2 cellular contexts compared by ENCODE assay signal in the genomic region with DNA sequence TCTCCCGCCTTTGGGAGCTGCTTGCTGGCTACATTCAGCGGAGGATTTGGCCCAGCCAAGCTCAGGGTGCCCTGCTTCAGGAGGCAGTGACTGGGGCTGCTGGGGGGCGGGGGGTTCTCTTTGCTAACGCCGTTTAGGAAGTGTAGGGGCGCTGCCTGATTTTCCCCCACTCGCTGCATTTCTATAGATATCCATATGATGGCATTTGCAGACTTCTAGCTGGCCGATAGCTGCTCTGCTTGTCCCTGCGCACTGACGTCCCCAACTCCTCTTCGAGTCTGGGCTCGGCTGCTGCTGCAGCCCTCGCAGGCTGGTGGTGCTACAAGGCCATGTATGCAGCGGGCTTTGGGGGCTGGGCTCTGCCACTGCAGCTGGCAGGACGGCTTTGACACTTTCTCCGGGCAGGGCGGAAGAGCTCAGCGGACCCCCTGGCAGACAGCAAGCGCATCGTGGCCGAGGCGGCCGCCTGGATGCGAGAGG.
TF ChIP-seq lines count a peak whose summit lies in the region.

No MANE protein-coding gene starts in this region.

TF ChIP-seq in A549, 52 proteins besides CTCF, POLR2A, EP300 and RAD21:
- TF ChIP-seq RFX5 (IDR thresholded peaks at IDR 0.05) (no peak), ZNF302 (CRISPR knock-in tag; IDR thresholded peaks at IDR 0.05) (no peak), MAX (IDR thresholded peaks at IDR 0.05) (no peak), EHF (CRISPR knock-in tag; IDR thresholded peaks at IDR 0.05) (no peak), REST (IDR thresholded peaks at IDR 0.05) (no peak), RCOR1 (IDR thresholded peaks at IDR 0.05; ENCODE audit: low read depth, low read length) (no peak), MAFK (IDR thresholded peaks at IDR 0.05; ENCODE audit: partially characterized antibody) (no peak), NFE2L2 (conservative IDR thresholded peaks at IDR 0.05; ENCODE audit: low read length) (no peak), PBX3 (IDR thresholded peaks at IDR 0.05) (no peak), RNF2 (IDR thresholded peaks at IDR 0.05; ENCODE audit: borderline replicate concordance, low read depth) (no peak), CHD4 (IDR thresholded peaks at IDR 0.05; ENCODE audit: borderline replicate concordance) (no peak), GATA3 (IDR thresholded peaks at IDR 0.05; ENCODE audit: borderline replicate concordance) (no peak), ZSCAN20 (CRISPR knock-in tag; IDR thresholded peaks at IDR 0.05) (no peak), KDM1A (IDR thresholded peaks at IDR 0.05; ENCODE audit: low read depth) (no peak), HDAC2 (IDR thresholded peaks at IDR 0.05) (no peak), CBX8 (IDR thresholded peaks at IDR 0.05) (no peak)
- TF ChIP-seq, protein P1, sequence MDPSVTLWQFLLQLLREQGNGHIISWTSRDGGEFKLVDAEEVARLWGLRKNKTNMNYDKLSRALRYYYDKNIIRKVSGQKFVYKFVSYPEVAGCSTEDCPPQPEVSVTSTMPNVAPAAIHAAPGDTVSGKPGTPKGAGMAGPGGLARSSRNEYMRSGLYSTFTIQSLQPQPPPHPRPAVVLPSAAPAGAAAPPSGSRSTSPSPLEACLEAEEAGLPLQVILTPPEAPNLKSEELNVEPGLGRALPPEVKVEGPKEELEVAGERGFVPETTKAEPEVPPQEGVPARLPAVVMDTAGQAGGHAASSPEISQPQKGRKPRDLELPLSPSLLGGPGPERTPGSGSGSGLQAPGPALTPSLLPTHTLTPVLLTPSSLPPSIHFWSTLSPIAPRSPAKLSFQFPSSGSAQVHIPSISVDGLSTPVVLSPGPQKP (IDR thresholded peaks at IDR 0.05; ENCODE audit: low read depth, low read length): no peak
- TF ChIP-seq, protein P2, sequence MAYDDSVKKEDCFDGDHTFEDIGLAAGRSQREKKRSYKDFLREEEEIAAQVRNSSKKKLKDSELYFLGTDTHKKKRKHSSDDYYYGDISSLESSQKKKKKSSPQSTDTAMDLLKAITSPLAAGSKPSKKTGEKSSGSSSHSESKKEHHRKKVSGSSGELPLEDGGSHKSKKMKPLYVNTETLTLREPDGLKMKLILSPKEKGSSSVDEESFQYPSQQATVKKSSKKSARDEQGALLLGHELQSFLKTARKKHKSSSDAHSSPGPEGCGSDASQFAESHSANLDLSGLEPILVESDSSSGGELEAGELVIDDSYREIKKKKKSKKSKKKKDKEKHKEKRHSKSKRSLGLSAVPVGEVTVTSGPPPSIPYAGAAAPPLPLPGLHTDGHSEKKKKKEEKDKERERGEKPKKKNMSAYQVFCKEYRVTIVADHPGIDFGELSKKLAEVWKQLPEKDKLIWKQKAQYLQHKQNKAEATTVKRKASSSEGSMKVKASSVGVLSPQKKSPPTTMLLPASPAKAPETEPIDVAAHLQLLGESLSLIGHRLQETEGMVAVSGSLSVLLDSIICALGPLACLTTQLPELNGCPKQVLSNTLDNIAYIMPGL (CRISPR knock-in tag; IDR thresholded peaks at IDR 0.05; ENCODE audit: borderline replicate concordance): no peak

TF ChIP-seq in IMR-90, 13 proteins besides CTCF, POLR2A, EP300 and RAD21:
- no peak for TF ChIP-seq FOS (IDR thresholded peaks at IDR 0.05; ENCODE audit: low read depth, low read length)
- no peak for TF ChIP-seq BHLHE40 (IDR thresholded peaks at IDR 0.05; ENCODE audit: low read depth, low read length)
- TF ChIP-seq CHD1 (IDR thresholded peaks at IDR 0.05; ENCODE audit: low read depth, low read length): no peak
- no peak for TF ChIP-seq MAZ (IDR thresholded peaks at IDR 0.05; ENCODE audit: borderline replicate concordance, low read depth, low read length)
- no peak for TF ChIP-seq NFE2L2 (IDR thresholded peaks at IDR 0.05; ENCODE audit: low read depth, low read length)
- no peak for TF ChIP-seq SMC3 (IDR thresholded peaks at IDR 0.05; ENCODE audit: low read depth, low read length)
- TF ChIP-seq RCOR1 (IDR thresholded peaks at IDR 0.05; ENCODE audit: insufficient replicate concordance, low read length): no peak
- no peak for TF ChIP-seq MXI1 (IDR thresholded peaks at IDR 0.05; ENCODE audit: borderline replicate concordance, low read depth, low read length)
- TF ChIP-seq RFX5 (IDR thresholded peaks at IDR 0.05; ENCODE audit: low read depth, low read length): no peak
- no peak for TF ChIP-seq USF2 (IDR thresholded peaks at IDR 0.05; ENCODE audit: low read depth, low read length)
- TF ChIP-seq, protein P1 (IDR thresholded peaks at IDR 0.05; ENCODE audit: borderline replicate concordance, low read depth, low read length): no peak
- TF ChIP-seq MAFK (IDR thresholded peaks at IDR 0.05; ENCODE audit: low read depth, low read length): no peak
- TF ChIP-seq CEBPB (IDR thresholded peaks at IDR 0.05; ENCODE audit: low read depth, low read length): no peak
